ENCODE assay signal across 1 cellular context in the genomic region with DNA sequence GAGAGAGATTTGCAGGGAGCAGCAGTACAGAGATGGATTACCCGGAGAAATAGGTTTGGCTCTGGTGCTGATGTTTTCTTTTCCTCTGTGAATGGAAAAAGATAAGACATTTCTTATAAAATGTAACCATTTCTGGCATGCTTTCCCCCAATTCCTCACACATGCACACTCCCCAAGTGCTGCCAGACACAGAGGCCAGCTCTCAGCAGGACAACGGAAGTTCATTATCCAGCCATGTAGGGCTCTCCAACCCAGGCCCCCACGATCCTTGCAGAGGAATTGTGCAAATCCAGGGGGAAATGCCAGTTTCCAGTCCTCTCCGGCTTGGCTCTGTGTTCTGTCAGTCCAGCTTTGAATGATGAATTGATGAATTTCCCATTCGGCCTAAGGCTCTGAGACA.
TF ChIP-seq lines count a peak whose summit lies in the region.

No MANE protein-coding gene starts in this region.

TF ChIP-seq in IMR-90, 13 proteins besides CTCF, POLR2A, EP300 and RAD21 (continued from another document):
- TF ChIP-seq, protein P1, sequence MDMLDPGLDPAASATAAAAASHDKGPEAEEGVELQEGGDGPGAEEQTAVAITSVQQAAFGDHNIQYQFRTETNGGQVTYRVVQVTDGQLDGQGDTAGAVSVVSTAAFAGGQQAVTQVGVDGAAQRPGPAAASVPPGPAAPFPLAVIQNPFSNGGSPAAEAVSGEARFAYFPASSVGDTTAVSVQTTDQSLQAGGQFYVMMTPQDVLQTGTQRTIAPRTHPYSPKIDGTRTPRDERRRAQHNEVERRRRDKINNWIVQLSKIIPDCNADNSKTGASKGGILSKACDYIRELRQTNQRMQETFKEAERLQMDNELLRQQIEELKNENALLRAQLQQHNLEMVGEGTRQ (IDR thresholded peaks at IDR 0.05; ENCODE audit: low read depth, low read length): no peak
- TF ChIP-seq RCOR1 (IDR thresholded peaks at IDR 0.05; ENCODE audit: insufficient replicate concordance, low read length): no peak
TF ChIP-seq in IMR-90: peak in this region for 0.
